Comparison of ENCODE assay signal across 28 cellular contexts in the genomic region with DNA sequence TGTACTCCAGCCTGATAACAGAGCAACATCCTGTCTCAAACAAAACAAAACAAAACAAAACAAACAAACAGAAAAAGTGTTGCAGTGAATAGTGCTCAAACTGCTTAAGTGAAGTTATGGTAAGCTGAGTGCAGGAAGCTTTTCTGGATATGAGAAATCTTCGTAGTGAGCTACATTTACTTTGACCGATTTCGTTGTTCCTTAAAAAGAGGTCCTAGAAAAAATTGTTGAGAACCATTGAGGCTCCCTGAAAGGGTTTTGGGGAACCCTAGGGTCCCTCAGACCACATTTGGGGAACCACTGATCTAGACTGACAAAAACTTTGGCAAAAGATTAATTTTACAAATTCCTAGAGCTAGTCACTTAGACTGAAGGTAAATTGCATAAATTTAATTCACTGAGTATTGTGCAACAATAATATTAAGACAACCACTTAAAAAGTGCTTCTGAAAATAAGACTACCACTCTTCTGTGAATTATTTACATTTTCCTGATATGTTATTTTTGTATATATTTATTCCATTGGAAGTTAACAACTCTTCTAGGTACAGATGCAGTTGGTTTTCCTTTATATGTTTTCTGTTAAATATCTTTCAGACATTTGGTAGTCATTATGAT.
"Had no signal": no experiment of that assay in that cellular context is flagged by ENCODE, and none has a peak within 500 bp of the region (broad histone marks: within the 10 kb centered on the region; RNA-seq: fewer than 3 reads in every experiment).

No MANE protein-coding gene starts in this region.

- FAIRE-seq: endometrium, islet of Langerhans, keratinocyte had no signal

- H3K36me3 ChIP-seq: colonic mucosa, esophagus squamous epithelium, gastrocnemius medialis, heart right ventricle, left lung, lower lobe of right lung had no signal

- H3K4me3 ChIP-seq: colonic mucosa, esophagus squamous epithelium, gastrocnemius medialis, heart right ventricle, left lung, lower lobe of right lung, mucosa of descending colon had no signal

- H3K4me3 Mint-ChIP-seq: dendritic cell treated with granulocyte-macrophage colony-stimulating factor and Interleukin-4, amounts not matched to agents 40 ng/mL and 50 ng/mL, for 4 days; effector memory CD8-positive, alpha-beta T cell; endodermal cell; mesothelial cell of epicardium; naive B cell had no signal

- H3K9me3 ChIP-seq: colonic mucosa, esophagus squamous epithelium, gastrocnemius medialis, heart right ventricle, left lung, lower lobe of right lung, mucosa of descending colon had no signal

- H3K4me1 ChIP-seq: colonic mucosa, esophagus squamous epithelium, heart right ventricle, left lung, lower lobe of right lung had no signal

- H3K4me1 Mint-ChIP-seq: naive B cell had no signal

- H3K27ac ChIP-seq: colonic mucosa, epithelial cell of prostate, esophagus squamous epithelium, gastrocnemius medialis, heart right ventricle, left lung, lower lobe of right lung had no signal

- DNase-seq: colonic mucosa; cortex of kidney; effector CD8-positive, alpha-beta T cell; effector memory CD8-positive, alpha-beta T cell; endodermal cell; erythroblast; esophagus squamous epithelium; foreskin fibroblast; foreskin melanocyte; gastrocnemius medialis; glutamatergic neuron; head of caudate nucleus; heart right ventricle; hippocampal formation; left cardiac atrium; left lung; left ventricle myocardium superior; lower lobe of right lung; mesenchymal stem cell; mucosa of descending colon; naive B cell had no signal

- H3K9me3 Mint-ChIP-seq: dendritic cell treated with granulocyte-macrophage colony-stimulating factor and Interleukin-4, amounts not matched to agents 40 ng/mL and 50 ng/mL, for 4 days; effector memory CD8-positive, alpha-beta T cell; endodermal cell; mesothelial cell of epicardium; naive B cell had no signal

- H3K27ac Mint-ChIP-seq: dendritic cell treated with granulocyte-macrophage colony-stimulating factor and Interleukin-4, amounts not matched to agents 40 ng/mL and 50 ng/mL, for 4 days; effector memory CD8-positive, alpha-beta T cell; endodermal cell; mesothelial cell of epicardium; naive B cell had no signal

- ATAC-seq: effector memory CD8-positive, alpha-beta T cell; esophagus mucosa; gastrocnemius medialis; heart right ventricle; left cardiac atrium; left lung; left ventricle myocardium superior; lower lobe of right lung; mucosa of descending colon had no signal

- H3K27me3 ChIP-seq: colonic mucosa, esophagus squamous epithelium, gastrocnemius medialis, heart right ventricle, left lung had no signal

- H3K36me3 Mint-ChIP-seq: mesothelial cell of epicardium, naive B cell had no signal
